Comparison of ENCODE assay signal across 1 cellular context in genomic region chr17:4536259-4536741, GRCh38.
TF ChIP-seq lines count a peak whose summit lies in the region.

No MANE protein-coding gene starts in this region.

TF ChIP-seq in endothelial cell of umbilical vein, 7 proteins besides CTCF, POLR2A, EP300 and RAD21:
- peak; percentile 22 for TF ChIP-seq POLR2AphosphoS5 (IDR thresholded peaks at IDR 0.05; ENCODE audit: insufficient read depth, low read depth, low read length)
- TF ChIP-seq, protein P1, sequence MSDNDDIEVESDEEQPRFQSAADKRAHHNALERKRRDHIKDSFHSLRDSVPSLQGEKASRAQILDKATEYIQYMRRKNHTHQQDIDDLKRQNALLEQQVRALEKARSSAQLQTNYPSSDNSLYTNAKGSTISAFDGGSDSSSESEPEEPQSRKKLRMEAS (IDR thresholded peaks at IDR 0.05; ENCODE audit: insufficient read depth, insufficient read length): no peak
